Comparison of ENCODE assay signal across 1 cellular context in the genomic region with DNA sequence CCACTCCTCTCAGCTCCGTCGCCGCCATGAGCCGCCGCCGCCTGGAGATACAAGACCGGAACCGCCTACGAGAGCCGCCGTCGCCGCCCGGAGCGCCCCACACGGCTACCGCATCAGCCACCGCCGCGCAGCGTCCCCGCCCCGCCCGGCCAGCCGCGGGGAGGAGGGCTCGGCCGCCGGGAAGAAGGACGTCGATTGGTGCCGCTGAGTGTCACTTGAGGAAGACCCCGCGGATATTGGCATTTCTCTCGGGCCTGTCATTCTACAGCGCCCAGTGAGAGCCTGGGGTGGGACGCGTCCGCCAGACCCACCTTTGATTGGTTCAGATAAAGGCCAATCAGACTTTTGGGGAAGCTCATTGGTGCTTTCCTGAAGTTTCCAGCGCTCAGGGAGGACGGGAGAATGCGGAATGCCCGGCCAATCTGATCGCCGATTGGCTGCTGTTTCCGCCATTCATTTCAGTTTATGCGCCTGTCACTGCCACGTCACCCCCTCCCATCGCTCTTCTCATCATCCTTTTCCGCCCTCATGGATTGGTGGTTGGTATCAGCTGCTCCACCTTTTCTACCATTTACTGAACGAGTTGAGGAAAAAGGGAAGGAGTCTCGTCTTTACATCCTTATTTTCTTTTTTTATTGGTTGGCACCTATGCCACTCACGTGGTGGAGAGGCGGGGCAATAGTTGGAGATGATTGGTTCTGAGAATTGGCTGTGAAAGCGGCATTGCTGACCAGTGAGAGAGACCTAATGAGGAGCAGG.
A peak's percentile ranks its signal among the peaks of the same experiment; 100 is the strongest.
TF ChIP-seq lines count a peak whose summit lies in the region.

A gene with protein sequence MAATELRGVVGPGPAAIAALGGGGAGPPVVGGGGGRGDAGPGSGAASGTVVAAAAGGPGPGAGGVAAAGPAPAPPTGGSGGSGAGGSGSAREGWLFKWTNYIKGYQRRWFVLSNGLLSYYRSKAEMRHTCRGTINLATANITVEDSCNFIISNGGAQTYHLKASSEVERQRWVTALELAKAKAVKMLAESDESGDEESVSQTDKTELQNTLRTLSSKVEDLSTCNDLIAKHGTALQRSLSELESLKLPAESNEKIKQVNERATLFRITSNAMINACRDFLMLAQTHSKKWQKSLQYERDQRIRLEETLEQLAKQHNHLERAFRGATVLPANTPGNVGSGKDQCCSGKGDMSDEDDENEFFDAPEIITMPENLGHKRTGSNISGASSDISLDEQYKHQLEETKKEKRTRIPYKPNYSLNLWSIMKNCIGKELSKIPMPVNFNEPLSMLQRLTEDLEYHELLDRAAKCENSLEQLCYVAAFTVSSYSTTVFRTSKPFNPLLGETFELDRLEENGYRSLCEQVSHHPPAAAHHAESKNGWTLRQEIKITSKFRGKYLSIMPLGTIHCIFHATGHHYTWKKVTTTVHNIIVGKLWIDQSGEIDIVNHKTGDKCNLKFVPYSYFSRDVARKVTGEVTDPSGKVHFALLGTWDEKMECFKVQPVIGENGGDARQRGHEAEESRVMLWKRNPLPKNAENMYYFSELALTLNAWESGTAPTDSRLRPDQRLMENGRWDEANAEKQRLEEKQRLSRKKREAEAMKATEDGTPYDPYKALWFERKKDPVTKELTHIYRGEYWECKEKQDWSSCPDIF (minus strand): TSS at position 138 of the 759 bp plus-strand sequence. CDS start 110 bp downstream, at position 28.

TF ChIP-seq in GM12878, 131 proteins besides CTCF, POLR2A, EP300 and RAD21 (continued from another document and continues in another):
- TF ChIP-seq, protein P1, sequence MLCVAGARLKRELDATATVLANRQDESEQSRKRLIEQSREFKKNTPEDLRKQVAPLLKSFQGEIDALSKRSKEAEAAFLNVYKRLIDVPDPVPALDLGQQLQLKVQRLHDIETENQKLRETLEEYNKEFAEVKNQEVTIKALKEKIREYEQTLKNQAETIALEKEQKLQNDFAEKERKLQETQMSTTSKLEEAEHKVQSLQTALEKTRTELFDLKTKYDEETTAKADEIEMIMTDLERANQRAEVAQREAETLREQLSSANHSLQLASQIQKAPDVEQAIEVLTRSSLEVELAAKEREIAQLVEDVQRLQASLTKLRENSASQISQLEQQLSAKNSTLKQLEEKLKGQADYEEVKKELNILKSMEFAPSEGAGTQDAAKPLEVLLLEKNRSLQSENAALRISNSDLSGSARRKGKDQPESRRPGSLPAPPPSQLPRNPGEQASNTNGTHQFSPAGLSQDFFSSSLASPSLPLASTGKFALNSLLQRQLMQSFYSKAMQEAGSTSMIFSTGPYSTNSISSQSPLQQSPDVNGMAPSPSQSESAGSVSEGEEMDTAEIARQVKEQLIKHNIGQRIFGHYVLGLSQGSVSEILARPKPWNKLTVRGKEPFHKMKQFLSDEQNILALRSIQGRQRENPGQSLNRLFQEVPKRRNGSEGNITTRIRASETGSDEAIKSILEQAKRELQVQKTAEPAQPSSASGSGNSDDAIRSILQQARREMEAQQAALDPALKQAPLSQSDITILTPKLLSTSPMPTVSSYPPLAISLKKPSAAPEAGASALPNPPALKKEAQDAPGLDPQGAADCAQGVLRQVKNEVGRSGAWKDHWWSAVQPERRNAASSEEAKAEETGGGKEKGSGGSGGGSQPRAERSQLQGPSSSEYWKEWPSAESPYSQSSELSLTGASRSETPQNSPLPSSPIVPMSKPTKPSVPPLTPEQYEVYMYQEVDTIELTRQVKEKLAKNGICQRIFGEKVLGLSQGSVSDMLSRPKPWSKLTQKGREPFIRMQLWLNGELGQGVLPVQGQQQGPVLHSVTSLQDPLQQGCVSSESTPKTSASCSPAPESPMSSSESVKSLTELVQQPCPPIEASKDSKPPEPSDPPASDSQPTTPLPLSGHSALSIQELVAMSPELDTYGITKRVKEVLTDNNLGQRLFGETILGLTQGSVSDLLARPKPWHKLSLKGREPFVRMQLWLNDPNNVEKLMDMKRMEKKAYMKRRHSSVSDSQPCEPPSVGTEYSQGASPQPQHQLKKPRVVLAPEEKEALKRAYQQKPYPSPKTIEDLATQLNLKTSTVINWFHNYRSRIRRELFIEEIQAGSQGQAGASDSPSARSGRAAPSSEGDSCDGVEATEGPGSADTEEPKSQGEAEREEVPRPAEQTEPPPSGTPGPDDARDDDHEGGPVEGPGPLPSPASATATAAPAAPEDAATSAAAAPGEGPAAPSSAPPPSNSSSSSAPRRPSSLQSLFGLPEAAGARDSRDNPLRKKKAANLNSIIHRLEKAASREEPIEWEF (IDR thresholded peaks at IDR 0.05; ENCODE audit: insufficient replicate concordance, low read depth, low read length) = no peak
- TF ChIP-seq, protein P2, sequence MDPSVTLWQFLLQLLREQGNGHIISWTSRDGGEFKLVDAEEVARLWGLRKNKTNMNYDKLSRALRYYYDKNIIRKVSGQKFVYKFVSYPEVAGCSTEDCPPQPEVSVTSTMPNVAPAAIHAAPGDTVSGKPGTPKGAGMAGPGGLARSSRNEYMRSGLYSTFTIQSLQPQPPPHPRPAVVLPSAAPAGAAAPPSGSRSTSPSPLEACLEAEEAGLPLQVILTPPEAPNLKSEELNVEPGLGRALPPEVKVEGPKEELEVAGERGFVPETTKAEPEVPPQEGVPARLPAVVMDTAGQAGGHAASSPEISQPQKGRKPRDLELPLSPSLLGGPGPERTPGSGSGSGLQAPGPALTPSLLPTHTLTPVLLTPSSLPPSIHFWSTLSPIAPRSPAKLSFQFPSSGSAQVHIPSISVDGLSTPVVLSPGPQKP (IDR thresholded peaks at IDR 0.05; ENCODE audit: low read depth, low read length) = peak; percentile 40; the same call in 1 of the 2 replicates
- TF ChIP-seq, protein P3, sequence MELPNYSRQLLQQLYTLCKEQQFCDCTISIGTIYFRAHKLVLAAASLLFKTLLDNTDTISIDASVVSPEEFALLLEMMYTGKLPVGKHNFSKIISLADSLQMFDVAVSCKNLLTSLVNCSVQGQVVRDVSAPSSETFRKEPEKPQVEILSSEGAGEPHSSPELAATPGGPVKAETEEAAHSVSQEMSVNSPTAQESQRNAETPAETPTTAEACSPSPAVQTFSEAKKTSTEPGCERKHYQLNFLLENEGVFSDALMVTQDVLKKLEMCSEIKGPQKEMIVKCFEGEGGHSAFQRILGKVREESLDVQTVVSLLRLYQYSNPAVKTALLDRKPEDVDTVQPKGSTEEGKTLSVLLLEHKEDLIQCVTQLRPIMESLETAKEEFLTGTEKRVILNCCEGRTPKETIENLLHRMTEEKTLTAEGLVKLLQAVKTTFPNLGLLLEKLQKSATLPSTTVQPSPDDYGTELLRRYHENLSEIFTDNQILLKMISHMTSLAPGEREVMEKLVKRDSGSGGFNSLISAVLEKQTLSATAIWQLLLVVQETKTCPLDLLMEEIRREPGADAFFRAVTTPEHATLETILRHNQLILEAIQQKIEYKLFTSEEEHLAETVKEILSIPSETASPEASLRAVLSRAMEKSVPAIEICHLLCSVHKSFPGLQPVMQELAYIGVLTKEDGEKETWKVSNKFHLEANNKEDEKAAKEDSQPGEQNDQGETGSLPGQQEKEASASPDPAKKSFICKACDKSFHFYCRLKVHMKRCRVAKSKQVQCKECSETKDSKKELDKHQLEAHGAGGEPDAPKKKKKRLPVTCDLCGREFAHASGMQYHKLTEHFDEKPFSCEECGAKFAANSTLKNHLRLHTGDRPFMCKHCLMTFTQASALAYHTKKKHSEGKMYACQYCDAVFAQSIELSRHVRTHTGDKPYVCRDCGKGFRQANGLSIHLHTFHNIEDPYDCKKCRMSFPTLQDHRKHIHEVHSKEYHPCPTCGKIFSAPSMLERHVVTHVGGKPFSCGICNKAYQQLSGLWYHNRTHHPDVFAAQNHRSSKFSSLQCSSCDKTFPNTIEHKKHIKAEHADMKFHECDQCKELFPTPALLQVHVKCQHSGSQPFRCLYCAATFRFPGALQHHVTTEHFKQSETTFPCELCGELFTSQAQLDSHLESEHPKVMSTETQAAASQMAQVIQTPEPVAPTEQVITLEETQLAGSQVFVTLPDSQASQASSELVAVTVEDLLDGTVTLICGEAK (IDR thresholded peaks at IDR 0.05; ENCODE audit: borderline replicate concordance) = peak; percentile 88; the same call in 1 of the 2 replicates
- no peak for TF ChIP-seq MTA3 (IDR thresholded peaks at IDR 0.05; ENCODE audit: borderline replicate concordance, low read length)
- TF ChIP-seq, protein P4, sequence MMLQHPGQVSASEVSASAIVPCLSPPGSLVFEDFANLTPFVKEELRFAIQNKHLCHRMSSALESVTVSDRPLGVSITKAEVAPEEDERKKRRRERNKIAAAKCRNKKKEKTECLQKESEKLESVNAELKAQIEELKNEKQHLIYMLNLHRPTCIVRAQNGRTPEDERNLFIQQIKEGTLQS (IDR thresholded peaks at IDR 0.05; ENCODE audit: borderline replicate concordance, extremely low read depth, low read depth, low read length) = 0 out of 2 replicates have a peak, but pooled peaks have one; percentile 6
- peak; percentile 15; the same call in 1 of the 2 replicates for TF ChIP-seq NRF1 (conservative IDR thresholded peaks at IDR 0.05; ENCODE audit: low read depth, low read length)
- no peak; the same call in 1 of the 2 replicates for TF ChIP-seq IKZF1 (conservative IDR thresholded peaks at IDR 0.05)
- peak; percentile 97 for TF ChIP-seq CREB1 (IDR thresholded peaks at IDR 0.05; ENCODE audit: low read depth)
- TF ChIP-seq, protein P5, sequence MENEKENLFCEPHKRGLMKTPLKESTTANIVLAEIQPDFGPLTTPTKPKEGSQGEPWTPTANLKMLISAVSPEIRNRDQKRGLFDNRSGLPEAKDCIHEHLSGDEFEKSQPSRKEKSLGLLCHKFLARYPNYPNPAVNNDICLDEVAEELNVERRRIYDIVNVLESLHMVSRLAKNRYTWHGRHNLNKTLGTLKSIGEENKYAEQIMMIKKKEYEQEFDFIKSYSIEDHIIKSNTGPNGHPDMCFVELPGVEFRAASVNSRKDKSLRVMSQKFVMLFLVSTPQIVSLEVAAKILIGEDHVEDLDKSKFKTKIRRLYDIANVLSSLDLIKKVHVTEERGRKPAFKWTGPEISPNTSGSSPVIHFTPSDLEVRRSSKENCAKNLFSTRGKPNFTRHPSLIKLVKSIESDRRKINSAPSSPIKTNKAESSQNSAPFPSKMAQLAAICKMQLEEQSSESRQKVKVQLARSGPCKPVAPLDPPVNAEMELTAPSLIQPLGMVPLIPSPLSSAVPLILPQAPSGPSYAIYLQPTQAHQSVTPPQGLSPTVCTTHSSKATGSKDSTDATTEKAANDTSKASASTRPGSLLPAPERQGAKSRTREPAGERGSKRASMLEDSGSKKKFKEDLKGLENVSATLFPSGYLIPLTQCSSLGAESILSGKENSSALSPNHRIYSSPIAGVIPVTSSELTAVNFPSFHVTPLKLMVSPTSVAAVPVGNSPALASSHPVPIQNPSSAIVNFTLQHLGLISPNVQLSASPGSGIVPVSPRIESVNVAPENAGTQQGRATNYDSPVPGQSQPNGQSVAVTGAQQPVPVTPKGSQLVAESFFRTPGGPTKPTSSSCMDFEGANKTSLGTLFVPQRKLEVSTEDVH (IDR thresholded peaks at IDR 0.05; ENCODE audit: low read depth, partially characterized antibody) = peak; percentile 81
- TF ChIP-seq SUZ12 (IDR thresholded peaks at IDR 0.05; ENCODE audit: unreplicated experiment) = no peak
- TF ChIP-seq EED (IDR thresholded peaks at IDR 0.05; ENCODE audit: low read depth) = 0 out of 2 replicates have a peak, but pooled peaks have one; percentile 7
- TF ChIP-seq, protein P6, sequence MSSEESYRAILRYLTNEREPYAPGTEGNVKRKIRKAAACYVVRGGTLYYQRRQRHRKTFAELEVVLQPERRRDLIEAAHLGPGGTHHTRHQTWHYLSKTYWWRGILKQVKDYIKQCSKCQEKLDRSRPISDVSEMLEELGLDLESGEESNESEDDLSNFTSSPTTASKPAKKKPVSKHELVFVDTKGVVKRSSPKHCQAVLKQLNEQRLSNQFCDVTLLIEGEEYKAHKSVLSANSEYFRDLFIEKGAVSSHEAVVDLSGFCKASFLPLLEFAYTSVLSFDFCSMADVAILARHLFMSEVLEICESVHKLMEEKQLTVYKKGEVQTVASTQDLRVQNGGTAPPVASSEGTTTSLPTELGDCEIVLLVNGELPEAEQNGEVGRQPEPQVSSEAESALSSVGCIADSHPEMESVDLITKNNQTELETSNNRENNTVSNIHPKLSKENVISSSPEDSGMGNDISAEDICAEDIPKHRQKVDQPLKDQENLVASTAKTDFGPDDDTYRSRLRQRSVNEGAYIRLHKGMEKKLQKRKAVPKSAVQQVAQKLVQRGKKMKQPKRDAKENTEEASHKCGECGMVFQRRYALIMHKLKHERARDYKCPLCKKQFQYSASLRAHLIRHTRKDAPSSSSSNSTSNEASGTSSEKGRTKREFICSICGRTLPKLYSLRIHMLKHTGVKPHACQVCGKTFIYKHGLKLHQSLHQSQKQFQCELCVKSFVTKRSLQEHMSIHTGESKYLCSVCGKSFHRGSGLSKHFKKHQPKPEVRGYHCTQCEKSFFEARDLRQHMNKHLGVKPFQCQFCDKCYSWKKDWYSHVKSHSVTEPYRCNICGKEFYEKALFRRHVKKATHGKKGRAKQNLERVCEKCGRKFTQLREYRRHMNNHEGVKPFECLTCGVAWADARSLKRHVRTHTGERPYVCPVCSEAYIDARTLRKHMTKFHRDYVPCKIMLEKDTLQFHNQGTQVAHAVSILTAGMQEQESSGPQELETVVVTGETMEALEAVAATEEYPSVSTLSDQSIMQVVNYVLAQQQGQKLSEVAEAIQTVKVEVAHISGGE (CRISPR knock-in tag; IDR thresholded peaks at IDR 0.05) = no peak
- TF ChIP-seq LARP7 (IDR thresholded peaks at IDR 0.05) = no peak; the same call in 1 of the 2 replicates
- no peak for TF ChIP-seq ASH2L (IDR thresholded peaks at IDR 0.05; ENCODE audit: borderline replicate concordance, low read depth)
- no peak for TF ChIP-seq TBL1XR1 (IDR thresholded peaks at IDR 0.05; ENCODE audit: low read depth, low read length)
- TF ChIP-seq, protein P7, sequence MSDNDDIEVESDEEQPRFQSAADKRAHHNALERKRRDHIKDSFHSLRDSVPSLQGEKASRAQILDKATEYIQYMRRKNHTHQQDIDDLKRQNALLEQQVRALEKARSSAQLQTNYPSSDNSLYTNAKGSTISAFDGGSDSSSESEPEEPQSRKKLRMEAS (IDR thresholded peaks at IDR 0.05; ENCODE audit: low read depth, low read length) = peak; percentile 54; the same call in 1 of the 2 replicates
- TF ChIP-seq SRF (IDR thresholded peaks at IDR 0.05; ENCODE audit: low read depth in 2 of 2, low read length in 2 of 2) = 0 out of 4 replicates have a peak, but pooled peaks of 1 of the 2 experiments have one; percentile 59
- no peak for TF ChIP-seq SMAD1 (IDR thresholded peaks at IDR 0.05; ENCODE audit: low read depth, partially characterized antibody)
- peak; percentile 66; the same call in 1 of the 2 replicates for TF ChIP-seq FOXM1 (IDR thresholded peaks at IDR 0.05; ENCODE audit: low read depth, low read length)
- peak; percentile 96 for TF ChIP-seq CREM (IDR thresholded peaks at IDR 0.05; ENCODE audit: low read depth)
- TF ChIP-seq, protein P8, sequence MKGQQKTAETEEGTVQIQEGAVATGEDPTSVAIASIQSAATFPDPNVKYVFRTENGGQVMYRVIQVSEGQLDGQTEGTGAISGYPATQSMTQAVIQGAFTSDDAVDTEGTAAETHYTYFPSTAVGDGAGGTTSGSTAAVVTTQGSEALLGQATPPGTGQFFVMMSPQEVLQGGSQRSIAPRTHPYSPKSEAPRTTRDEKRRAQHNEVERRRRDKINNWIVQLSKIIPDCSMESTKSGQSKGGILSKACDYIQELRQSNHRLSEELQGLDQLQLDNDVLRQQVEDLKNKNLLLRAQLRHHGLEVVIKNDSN (IDR thresholded peaks at IDR 0.05; ENCODE audit: borderline replicate concordance, extremely low read length, insufficient read depth, low read depth, low read length) = peak; percentile 45
